8 cellular contexts compared by ENCODE assay signal in genomic region chr3:32780735-32781210, GRCh38.
DNase-seq lines count a peak whose midpoint lies in the region; ATAC-seq, FAIRE-seq and TF ChIP-seq lines count a peak whose summit lies in the region.

No MANE protein-coding gene starts in this region.

- DNase-seq in HTR-8/SVneo (ENCODE audit: insufficient read length, low spot score) (peak; percentile 62), WERI-Rb-1 (peak; percentile 85), foreskin fibroblast (peak; percentile 28 to 65), nephron progenitor cell (peak; percentile 82)
- DNase-seq in stimulated activated naive CD4-positive, alpha-beta T cell (lab: John Stamatoyannopoulos, UW), result no peak

- ATAC-seq in GM21390 (IDR thresholded peaks at IDR 0.05; ENCODE audit: unreplicated experiment), result peak; percentile 39
- no peak for ATAC-seq in HG03135 (IDR thresholded peaks at IDR 0.05; ENCODE audit: unreplicated experiment)

- FAIRE-seq in HTR-8/SVneo (lab: Jason Lieb, UNC), result no peak

- peaks cover 24% of the 10 kb centered on the region for H3K4me1 Mint-ChIP-seq in nephron progenitor cell

- peaks cover 12% of the 10 kb centered on the region for H3K36me3 Mint-ChIP-seq in nephron progenitor cell (ENCODE audit: low read depth)

- TF ChIP-seq CTCF in WERI-Rb-1 (IDR thresholded peaks at IDR 0.05; ENCODE audit: low read depth, low read length), result peak; percentile 42; the same call in 1 of the 2 replicates
- TF ChIP-seq CTCF in foreskin fibroblast (IDR thresholded peaks at IDR 0.05; ENCODE audit: low read depth, low read length), result peak; percentile 12
- TF ChIP-seq CTCF in nephron progenitor cell (IDR thresholded peaks at IDR 0.05), result no peak

- H3K27ac Mint-ChIP-seq in nephron progenitor cell, result peak overlapping the region; percentile 96

- H3K9me3 ChIP-seq in ES-I3 (ENCODE audit: control insufficient read depth, insufficient read depth, low read length), result no peaks in the 10 kb centered on the region
- H3K9me3 ChIP-seq in WERI-Rb-1 (ENCODE audit: severe bottlenecking), result no peaks in the 10 kb centered on the region

- H3K4me3 ChIP-seq in WERI-Rb-1 (ENCODE audit: low read depth, low read length), result peak overlapping the region; percentile 89
- H3K4me3 ChIP-seq in foreskin fibroblast (ENCODE audit: low read depth in 1 of 2, low read length in 2 of 2), result peak overlapping the region; percentile 57 to 71

- H3K9ac ChIP-seq in ES-I3 (ENCODE audit: low read depth, low read length), result peak overlapping the region; percentile 98

- no peaks in the 10 kb centered on the region for H3K27me3 ChIP-seq in WERI-Rb-1 (ENCODE audit: insufficient read depth, low read depth, severe bottlenecking)

- H3K27ac ChIP-seq in WERI-Rb-1, result peak overlapping the region; percentile 85

- no peaks in the 10 kb centered on the region for H3K9me3 Mint-ChIP-seq in nephron progenitor cell

- peaks cover 5% of the 10 kb centered on the region for H3K27me3 Mint-ChIP-seq in nephron progenitor cell (ENCODE audit: low read depth, poor library complexity)

- H3K36me3 ChIP-seq in ES-I3 (ENCODE audit: insufficient read depth, low read length) (no peaks in the 10 kb centered on the region), WERI-Rb-1 (peaks cover 2% of the 10 kb centered on the region)

- H3K4me1 ChIP-seq in ES-I3 (ENCODE audit: insufficient read depth, low read length), result peaks cover 15% of the 10 kb centered on the region

- H3K4me3 Mint-ChIP-seq in nephron progenitor cell, result peak overlapping the region; percentile 91

Comparison
In these comparisons a context has a peak if more than half of its experiments do, and no peak if none do; other contexts are left out.
1. DNase-seq: peak in HTR-8/SVneo (single experiment), WERI-Rb-1 (single experiment), foreskin fibroblast (2 of 2) and nephron progenitor cell (single experiment); none in stimulated activated naive CD4-positive, alpha-beta T cell (0 of 6).